In the genomic region with DNA sequence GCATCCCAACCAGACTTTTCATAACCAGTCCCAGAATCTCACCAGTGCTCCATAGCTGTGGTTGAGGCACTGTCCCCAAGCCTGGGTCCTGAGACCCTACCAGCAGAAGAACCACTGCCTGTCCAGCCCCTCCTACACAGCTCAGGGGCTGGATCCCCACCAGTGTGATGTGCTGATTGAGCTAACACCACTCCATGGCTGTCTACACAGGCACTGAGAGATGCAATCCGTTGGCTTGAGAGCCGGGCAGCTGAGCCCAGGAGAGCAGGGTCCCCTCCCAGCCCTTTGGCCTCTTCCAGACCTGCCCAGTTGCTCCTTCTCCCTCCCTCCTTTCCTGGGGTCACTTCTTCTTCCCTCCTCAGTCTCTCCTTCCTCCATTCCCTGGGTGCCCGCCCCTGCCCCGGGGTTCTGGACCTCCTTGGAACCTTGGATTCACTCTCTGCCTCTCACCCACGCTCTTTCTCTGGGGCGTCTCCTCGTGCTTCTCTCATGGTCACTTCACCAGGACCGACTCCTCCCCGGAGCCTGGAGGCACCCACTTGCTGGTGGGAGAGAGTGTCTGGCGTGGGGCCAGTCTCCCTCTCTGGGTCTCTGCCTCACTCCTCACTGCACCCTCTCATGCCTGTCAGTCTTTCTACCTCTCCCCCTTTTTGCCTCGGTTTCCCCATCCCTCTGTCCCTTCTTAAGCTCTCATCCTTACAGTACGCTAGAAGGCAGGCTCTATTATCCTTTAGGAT, we compare ENCODE assay signal across 6 cellular contexts. TPM values are rescaled to one million over a fixed set of nuclear protein-coding genes. Genes with fewer than 3 reads are reported as not detected.
DNase-seq lines count a peak whose midpoint lies in the region; ATAC-seq and TF ChIP-seq lines count a peak whose summit lies in the region.

No MANE protein-coding gene starts in this region.

- H3K27ac ChIP-seq in liver (ENCODE audit: low read depth in 1 of 2, low read length in 2 of 2) = peak overlapping the region; percentile 0 to 51

- no peak for TF ChIP-seq RAD21 in liver (IDR thresholded peaks at IDR 0.05)

- peaks cover 23% of the 10 kb centered on the region for H3K36me3 Mint-ChIP-seq in activated CD8-positive, alpha-beta T cell treated with anti-CD3 and anti-CD28 coated beads for 36 hours (ENCODE audit: low read depth)

- H3K4me3 ChIP-seq in liver (ENCODE audit: low read depth in 1 of 3, low read length in 3 of 3) = no peak overlapping the region

- no peaks in the 10 kb centered on the region for H3K9me3 ChIP-seq in liver (ENCODE audit: control insufficient read depth in 4 of 4, low read length in 3 of 4)

- no peaks in the 10 kb centered on the region for H3K27me3 ChIP-seq in liver (ENCODE audit: control insufficient read depth in 4 of 4, insufficient read depth in 4 of 4, low read length in 3 of 4)

- ATAC-seq in activated CD8-positive, alpha-beta T cell treated with anti-CD3 and anti-CD28 coated beads for 36 hours = peak; percentile 17
- ATAC-seq in HG02870 (IDR thresholded peaks at IDR 0.05; ENCODE audit: unreplicated experiment) = no peak

- POLR2A ChIA-PET in activated CD8-positive, alpha-beta T cell treated with anti-CD3 and anti-CD28 coated beads for 36 hours (lab: Charles Lee) = interaction anchor here (0.6 to 4.0 kb wide), 14 partner anchors 13 to 170 kb away, joined by 3 to 42 read pairs (median 4); a partner anchor contains a TSS

- peaks cover 12 to 42% (median 34%) of the 10 kb centered on the region in 4 donors for H3K4me1 ChIP-seq in liver (ENCODE audit: control insufficient read depth in 4 of 4, insufficient read depth in 4 of 4, low read length in 3 of 4)

- no peaks in the 10 kb centered on the region for H3K9me3 Mint-ChIP-seq in activated CD8-positive, alpha-beta T cell treated with anti-CD3 and anti-CD28 coated beads for 36 hours

- peaks cover 54% of the 10 kb centered on the region for H3K4me1 Mint-ChIP-seq in activated CD8-positive, alpha-beta T cell treated with anti-CD3 and anti-CD28 coated beads for 36 hours (ENCODE audit: low read depth)

- no peaks in the 10 kb centered on the region for H3K27me3 Mint-ChIP-seq in activated CD8-positive, alpha-beta T cell treated with anti-CD3 and anti-CD28 coated beads for 36 hours

- intact Hi-C loops in activated CD8-positive, alpha-beta T cell treated with anti-CD3 and anti-CD28 coated beads for 36 hours (cut with micrococcal nuclease) = no loop called here

- peak overlapping the region; percentile 94 for H3K27ac Mint-ChIP-seq in activated CD8-positive, alpha-beta T cell treated with anti-CD3 and anti-CD28 coated beads for 36 hours

- DNase-seq in D341Med (ENCODE audit: low spot score) (peak; percentile 18), mucosa of gallbladder (ENCODE audit: low spot score) (no peak), AML-193 (lab: John Stamatoyannopoulos, UW) (no peak)
- no peak for DNase-seq in activated CD8-positive, alpha-beta T cell treated with anti-CD3 and anti-CD28 coated beads for 36 hours

- TF ChIP-seq CTCF in activated CD8-positive, alpha-beta T cell treated with anti-CD3 and anti-CD28 coated beads for 36 hours (IDR thresholded peaks at IDR 0.05) = no peak
- TF ChIP-seq CTCF in liver (IDR thresholded peaks at IDR 0.05; ENCODE audit: low read depth, low read length, missing input control) = no peak

- 71% methylated on average over 12 of the region's 12 CpGs for WGBS in liver

- CTCF ChIA-PET in activated CD8-positive, alpha-beta T cell treated with anti-CD3 and anti-CD28 coated beads for 36 hours (lab: Charles Lee) = interaction anchor here (0.6 to 2.5 kb wide), 7 partner anchors 14 to 209 kb away, joined by 3 to 16 read pairs (median 7); a partner anchor contains a TSS

- H3K4me3 Mint-ChIP-seq in activated CD8-positive, alpha-beta T cell treated with anti-CD3 and anti-CD28 coated beads for 36 hours = peak overlapping the region; percentile 74

- H3K36me3 ChIP-seq in liver (ENCODE audit: control insufficient read depth in 4 of 4, insufficient read depth in 3 of 4, low read depth in 1 of 4, low read length in 3 of 4) = peaks cover 0 to 8% (median 4%) of the 10 kb centered on the region in 4 donors

- peak overlapping the region in 1 of 2 donors; percentile 47 for H3K9ac ChIP-seq in liver (ENCODE audit: low read depth in 1 of 2, low read length in 2 of 2)

TF ChIP-seq in liver, 16 proteins besides CTCF, POLR2A, EP300 and RAD21:
- TF ChIP-seq GABPA (IDR thresholded peaks at IDR 0.05 in 1 of 2, conservative IDR thresholded peaks at IDR 0.05 in 1 of 2) = no peak
- TF ChIP-seq FOXA2 (IDR thresholded peaks at IDR 0.05) = no peak
- no peak for TF ChIP-seq RXRA (IDR thresholded peaks at IDR 0.05)
- no peak for TF ChIP-seq FOXA1 (IDR thresholded peaks at IDR 0.05)
- no peak for TF ChIP-seq JUND (IDR thresholded peaks at IDR 0.05)

RNA-seq across cellular contexts. Expression of a gene that starts 0.7 kb away (rescaled TPM):
- 10 to 100 TPM; 71.5 to 76.8 TPM for total RNA-seq in activated CD8-positive, alpha-beta T cell treated with anti-CD3 and anti-CD28 coated beads for 36 hours
- 10 to 100 TPM; 33.7 to 59.5 TPM for total RNA-seq in liver
- 10 to 100 TPM; 45.6 to 62.0 TPM for polyA plus RNA-seq in liver
- 90.1 TPM for total RNA-seq in mucosa of gallbladder

RNA-seq across cellular contexts. Expression of a gene that starts 25.3 kb away (rescaled TPM):
- 1,000 to 10,000 TPM; 3,856 to 3,869 TPM for total RNA-seq in activated CD8-positive, alpha-beta T cell treated with anti-CD3 and anti-CD28 coated beads for 36 hours
- total RNA-seq in liver (1,000 to 10,000 TPM; 3,688 to 8,306 TPM), mucosa of gallbladder (9,267 TPM)
- 1,000 to 10,000 TPM in 1 of 2 donors, 10 to 100 TPM in 1; 11.9 to 3,868 TPM for polyA plus RNA-seq in liver

RNA-seq across cellular contexts. Expression of a gene that starts 34.0 kb away (rescaled TPM):
- total RNA-seq in activated CD8-positive, alpha-beta T cell treated with anti-CD3 and anti-CD28 coated beads for 36 hours = 10 to 100 TPM; 55.4 to 56.0 TPM
- total RNA-seq in liver = 10 to 100 TPM; 16.0 to 17.9 TPM
- polyA plus RNA-seq in liver = 10 to 100 TPM in 1 of 2 donors, 1 to 10 TPM in 1; 8.8 to 46.2 TPM
- 257 TPM for total RNA-seq in mucosa of gallbladder

RNA-seq across cellular contexts. Expression of a gene that starts 46.1 kb away (rescaled TPM):
- total RNA-seq in activated CD8-positive, alpha-beta T cell treated with anti-CD3 and anti-CD28 coated beads for 36 hours = 10 to 100 TPM; 54.3 to 54.7 TPM
- total RNA-seq in liver = 10 to 100 TPM; 18.2 to 22.7 TPM
- polyA plus RNA-seq in liver = 10 to 100 TPM; 33.3 to 39.5 TPM
- total RNA-seq in mucosa of gallbladder = 30.0 TPM

RNA-seq across cellular contexts. Expression of a gene that starts 48.2 kb away (rescaled TPM):
- 10 to 100 TPM; 12.7 to 16.0 TPM for total RNA-seq in activated CD8-positive, alpha-beta T cell treated with anti-CD3 and anti-CD28 coated beads for 36 hours
- total RNA-seq in liver (10 to 100 TPM in 1 of 2 donors, 1 to 10 TPM in 1; 4.7 to 16.7 TPM), mucosa of gallbladder (68.2 TPM)
- 10 to 100 TPM in 1 of 2 donors, 1 to 10 TPM in 1; 7.7 to 11.4 TPM for polyA plus RNA-seq in liver
